ENCODE assay signal across 15 cellular contexts in genomic region chr2:101566632-101567228, GRCh38.
"Had no signal": no experiment of that assay in that cellular context is flagged by ENCODE, and none has a peak within 500 bp of the region (broad histone marks: within the 10 kb centered on the region; RNA-seq: fewer than 3 reads in every experiment).

No MANE protein-coding gene starts in this region.

- H3K4me1 ChIP-seq: esophagus muscularis mucosa, left lung, prostate gland, sigmoid colon had no signal

- H3K27ac ChIP-seq: esophagus muscularis mucosa, left lung, prostate gland, sigmoid colon had no signal

- H3K9me3 Mint-ChIP-seq: activated B cell treated with CpG ODN at 0.5 μM for 24 hours; activated naive CD4-positive, alpha-beta T cell treated with anti-CD3 and anti-CD28 coated beads for 36 hours; natural killer cell treated with Interleukin-12 subunit alpha and Interleukin-12 subunit beta and Interleukin-15 and Interleukin-18, amount 100 ng/mL, for 72 hours; type B pancreatic cell had no signal

- H3K36me3 Mint-ChIP-seq: natural killer cell treated with Interleukin-12 subunit alpha and Interleukin-12 subunit beta and Interleukin-15 and Interleukin-18, amount 100 ng/mL, for 72 hours; type B pancreatic cell had no signal

- H3K9me3 ChIP-seq: esophagus muscularis mucosa, left lung, prostate gland, sigmoid colon had no signal

- ATAC-seq: left lung; natural killer cell treated with Interleukin-12 subunit alpha and Interleukin-12 subunit beta and Interleukin-15 and Interleukin-18, amount 100 ng/mL, for 72 hours had no signal

- H3K27ac Mint-ChIP-seq: activated B cell treated with CpG ODN at 0.5 μM for 24 hours; activated CD4-positive, alpha-beta T cell treated with anti-CD3 and anti-CD28 coated beads, Interleukin-2, amount 10 ng/mL, durations not matched to agents 24 days and 14 days; activated naive CD4-positive, alpha-beta T cell treated with anti-CD3 and anti-CD28 coated beads for 36 hours; natural killer cell treated with Interleukin-12 subunit alpha and Interleukin-12 subunit beta and Interleukin-15 and Interleukin-18, amount 100 ng/mL, for 72 hours; type B pancreatic cell had no signal

- DNase-seq: activated B cell treated with CpG ODN at 0.5 μM for 24 hours; activated CD8-positive, alpha-beta memory T cell treated with anti-CD3 and anti-CD28 coated beads for 24 hours; activated naive CD4-positive, alpha-beta T cell treated with anti-CD3 and anti-CD28 coated beads for 36 hours; foreskin fibroblast; head of caudate nucleus; left lung; occipital lobe; sigmoid colon; stimulated activated CD4-positive, alpha-beta T cell treated with anti-CD3 and anti-CD28 coated beads, Interleukin-2, amount 100 ng/mL, for 24 hours; stimulated activated naive CD4-positive, alpha-beta T cell had no signal

- H3K4me3 Mint-ChIP-seq: activated B cell treated with CpG ODN at 0.5 μM for 24 hours; activated CD4-positive, alpha-beta T cell treated with anti-CD3 and anti-CD28 coated beads, Interleukin-2, amount 10 ng/mL, durations not matched to agents 24 days and 14 days; activated naive CD4-positive, alpha-beta T cell treated with anti-CD3 and anti-CD28 coated beads for 36 hours; natural killer cell treated with Interleukin-12 subunit alpha and Interleukin-12 subunit beta and Interleukin-15 and Interleukin-18, amount 100 ng/mL, for 72 hours; type B pancreatic cell had no signal

- H3K27me3 ChIP-seq: esophagus muscularis mucosa, sigmoid colon had no signal

- H3K36me3 ChIP-seq: esophagus muscularis mucosa, left lung, prostate gland, sigmoid colon had no signal

- H3K4me1 Mint-ChIP-seq: activated B cell treated with CpG ODN at 0.5 μM for 24 hours had no signal

- H3K4me3 ChIP-seq: esophagus muscularis mucosa, left lung, prostate gland, sigmoid colon had no signal
